ENCODE assay signal across 8 cellular contexts in the genomic region with DNA sequence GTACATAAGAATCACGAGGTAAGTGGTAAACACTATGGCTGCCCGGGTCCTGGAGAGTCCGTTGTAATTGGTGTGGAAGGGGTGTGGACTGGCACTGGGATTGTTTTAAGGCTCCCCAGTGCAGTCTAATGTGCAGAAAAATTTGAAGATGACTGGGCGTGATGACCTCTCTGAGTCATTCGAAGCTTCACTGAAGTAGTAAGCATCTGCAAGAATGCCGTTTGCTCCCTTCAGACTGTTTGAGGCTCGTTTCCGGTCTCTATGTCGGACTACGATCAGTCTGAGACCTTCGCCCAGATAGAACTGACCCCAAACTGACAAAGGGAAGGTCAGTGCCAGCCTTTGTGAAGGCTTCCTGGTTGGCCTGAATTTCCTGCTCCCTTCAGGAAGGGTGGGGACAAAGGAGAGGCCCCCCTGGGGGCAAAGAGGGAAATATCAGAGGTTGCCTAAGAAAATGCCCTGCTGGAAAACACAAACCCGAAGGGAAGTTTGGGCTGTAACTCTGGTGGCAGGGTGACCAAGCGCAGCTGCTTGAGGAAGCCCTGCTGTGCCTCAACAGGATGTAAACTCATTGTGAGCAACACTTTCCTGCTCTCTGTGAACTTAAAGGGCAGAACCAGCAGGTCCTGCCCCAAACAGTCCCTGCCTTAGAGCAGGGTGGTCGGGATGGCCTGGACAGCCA. TPM values are rescaled to one million over a fixed set of nuclear protein-coding genes. Genes with fewer than 3 reads are reported as not detected.
DNase-seq lines count a peak whose midpoint lies in the region; ATAC-seq and TF ChIP-seq lines count a peak whose summit lies in the region.

No MANE protein-coding gene starts in this region.

- ATAC-seq in GM18498 (IDR thresholded peaks at IDR 0.05; ENCODE audit: unreplicated experiment) (peak; percentile 45), HG03432 (IDR thresholded peaks at IDR 0.05; ENCODE audit: unreplicated experiment) (peak; percentile 49), GM21390 (IDR thresholded peaks at IDR 0.05; ENCODE audit: unreplicated experiment) (no peak)

- H3K27me3 ChIP-seq in spleen (replicated peaks in 1 of 7) = no peaks in the 10 kb centered on the region

- peaks cover 0 to 4% (median 0%) of the 10 kb centered on the region in 6 donors for H3K36me3 ChIP-seq in spleen

- 37 to 60% (median 45%) methylated on average over 14 of the region's 14 CpGs for WGBS in spleen, 5 donors

- peak overlapping the region; percentile 20 to 82 (median 68) for H3K27ac ChIP-seq in spleen

- TF ChIP-seq POLR2A in spleen (IDR thresholded peaks at IDR 0.05) = no peak

- no peaks in the 10 kb centered on the region for H3K9me3 ChIP-seq in spleen

- DNase-seq in activated CD8-positive, alpha-beta memory T cell treated with anti-CD3 and anti-CD28 coated beads for 24 hours = peak; percentile 67
- DNase-seq in glomerular visceral epithelial cell (ENCODE audit: extremely low spot score) (peak; percentile 85), spleen (no peak), DMS153 (lab: John Stamatoyannopoulos, UW) (no peak), T-helper 9 cell (no peak)

- H3K4me1 ChIP-seq in spleen = peaks cover 4 to 55% (median 28%) of the 10 kb centered on the region in 6 donors

- TF ChIP-seq CTCF in spleen (IDR thresholded peaks at IDR 0.05 in 8 of 11, conservative IDR thresholded peaks at IDR 0.05 in 3 of 11) = peak in 1 of 11 experiments; percentile 21

- H3K4me3 ChIP-seq in spleen = peak overlapping the region in 1 of 8 donors; percentile 3

- intact Hi-C loops in spleen (cut with DNase I; ENCODE audit: low total_unique reads) = loop anchor here (10.0 kb wide), 1 partner anchor 539 kb away; the partner anchor contains the start of gene GALNT15

RNA-seq across cellular contexts. Expression of gene BTD, which starts 34.6 kb away (rescaled TPM):
- total RNA-seq in spleen = 10 to 100 TPM; 13.3 to 43.7 (median 23.9) TPM
- polyA plus RNA-seq in spleen = 1 to 10 TPM; 3.9 to 6.3 (median 6.0) TPM

RNA-seq across cellular contexts. Expression of gene HACL1, which starts 34.8 kb away (rescaled TPM):
- 10 to 100 TPM; 19.6 to 30.1 (median 25.5) TPM for total RNA-seq in spleen
- 10 to 100 TPM; 18.2 to 22.4 (median 19.0) TPM for polyA plus RNA-seq in spleen

Comparison
In these comparisons a context has a peak if more than half of its experiments do, and no peak if none do; other contexts are left out.
1. DNase-seq: peak in activated CD8-positive, alpha-beta memory T cell treated with anti-CD3 and anti-CD28 coated beads for 24 hours (single experiment) and glomerular visceral epithelial cell (single experiment); none in spleen (single experiment), DMS153 (single experiment) and T-helper 9 cell (single experiment).